ENCODE assay signal across 9 cellular contexts in the genomic region with DNA sequence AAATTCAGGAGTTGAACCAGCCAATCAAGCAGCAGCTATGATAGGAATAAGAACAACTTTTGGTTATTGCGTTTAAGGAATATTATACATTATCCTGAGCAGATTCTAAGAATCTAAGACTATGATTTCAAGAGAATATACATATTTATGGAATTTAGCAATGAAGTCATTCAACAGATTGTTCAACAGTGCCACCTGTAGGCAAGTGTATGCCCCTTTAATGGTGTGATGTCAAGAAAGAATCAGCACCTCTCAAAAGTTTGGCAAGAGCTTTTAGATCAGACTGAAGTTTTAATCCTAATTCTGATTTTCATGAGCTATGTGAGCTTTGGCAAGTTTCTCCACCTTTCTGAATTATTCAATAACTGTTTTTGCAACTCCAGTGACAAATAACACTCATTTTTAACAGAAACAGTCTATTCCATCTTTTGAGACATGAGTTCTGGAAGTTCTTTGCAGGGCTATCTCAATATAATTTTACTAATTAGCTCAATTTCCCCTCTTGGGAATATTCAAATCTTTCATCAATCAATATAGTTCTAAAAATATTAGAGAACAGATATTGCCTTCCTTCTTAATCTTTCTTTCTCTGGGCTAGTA.
A peak's percentile ranks its signal among the peaks of the same experiment; 100 is the strongest.
DNase-seq lines count a peak whose midpoint lies in the region; TF ChIP-seq lines count a peak whose summit lies in the region.
"Had no signal": no experiment of that assay in that cellular context is flagged by ENCODE, and none has a peak within 500 bp of the region (broad histone marks: within the 10 kb centered on the region; RNA-seq: fewer than 3 reads in every experiment).

No MANE protein-coding gene starts in this region.

- CTCF ChIA-PET in HEK293 (lab: Yijun Ruan, JAX): interaction anchor here (0.6 to 1.2 kb wide), 9 partner anchors 20 to 1457 kb away, joined by 3 to 8 read pairs (median 3); no protein-coding TSS in a partner anchor

- intact Hi-C loops in spleen (cut with DNase I; ENCODE audit: low total_unique reads): no loop called here

- H3K27me3 ChIP-seq in spleen (replicated peaks in 1 of 7): no peaks in the 10 kb centered on the region

- no peak overlapping the region for H3K27ac ChIP-seq in HEK293 (ENCODE audit: extremely low read depth, low read depth, low read length)
- no peak overlapping the region for H3K27ac ChIP-seq in spleen
- H3K27ac ChIP-seq: parathyroid adenoma had no signal

- WGBS in spleen, 5 donors: 36 to 55% (median 51%) methylated on average over 1 of the region's 1 CpG

- H3K36me3 ChIP-seq in HEK293 (ENCODE audit: control insufficient read depth in 2 of 2, insufficient read depth in 1 of 2, low read length in 2 of 2) (no peaks in the 10 kb centered on the region), spleen (no peaks in the 10 kb centered on the region)

- POLR2A ChIA-PET in HEK293 (lab: Yijun Ruan, JAX): no interaction called here

- TF ChIP-seq POLR2A in spleen (IDR thresholded peaks at IDR 0.05): no peak

- TF ChIP-seq CTCF in HEK293 (tag by site-specific recombination; IDR thresholded peaks at IDR 0.05) (no peak), spleen (IDR thresholded peaks at IDR 0.05 in 8 of 11, conservative IDR thresholded peaks at IDR 0.05 in 3 of 11) (no peak)

- H3K9me3 ChIP-seq in HEK293 (ENCODE audit: control insufficient read depth, insufficient read depth, low read depth, low read length): no peaks in the 10 kb centered on the region
- peaks cover 0 to 14% (median 0%) of the 10 kb centered on the region in 8 donors for H3K9me3 ChIP-seq in spleen

- H3K4me3 ChIP-seq in HEK293 (ENCODE audit: low read depth, low read length): no peak overlapping the region
- H3K4me3 ChIP-seq in spleen: no peak overlapping the region

- H3K4me1 ChIP-seq in HEK293 (ENCODE audit: control insufficient read depth, insufficient read depth, low read length) (no peaks in the 10 kb centered on the region), spleen (no peaks in the 10 kb centered on the region)
- H3K4me1 ChIP-seq: parathyroid adenoma had no signal

- DNase-seq in Ammon's horn (ENCODE audit: low spot score): peak; percentile 30
- peak; percentile 51 for DNase-seq in RKO (ENCODE audit: low spot score)
- peak; percentile 27 for DNase-seq in iPS-NIHi11 (ENCODE audit: low spot score)
- no peak for DNase-seq in medulla oblongata (ENCODE audit: extremely low spot score)
- no peak for DNase-seq in spleen
- DNase-seq in NCI-H345 treated with DMSO at 0.1 percent for 48 hours (lab: John Stamatoyannopoulos, UW; ENCODE audit: unreplicated experiment): no peak
- DNase-seq in UCSD-AML1 (lab: John Stamatoyannopoulos, UW; ENCODE audit: unreplicated experiment): no peak

TF ChIP-seq in HEK293, 187 proteins besides CTCF, POLR2A, EP300 and RAD21:
- TF ChIP-seq SP3 (tag by site-specific recombination; IDR thresholded peaks at IDR 0.05) (no peak), ZNF654 (tag by site-specific recombination; IDR thresholded peaks at IDR 0.05; ENCODE audit: low read depth) (peak; percentile 32; the same call in 1 of the 2 replicates), SCRT2 (tag by site-specific recombination; IDR thresholded peaks at IDR 0.05) (peak; percentile 55; the same call in 1 of the 2 replicates)
- TF ChIP-seq, protein P1, sequence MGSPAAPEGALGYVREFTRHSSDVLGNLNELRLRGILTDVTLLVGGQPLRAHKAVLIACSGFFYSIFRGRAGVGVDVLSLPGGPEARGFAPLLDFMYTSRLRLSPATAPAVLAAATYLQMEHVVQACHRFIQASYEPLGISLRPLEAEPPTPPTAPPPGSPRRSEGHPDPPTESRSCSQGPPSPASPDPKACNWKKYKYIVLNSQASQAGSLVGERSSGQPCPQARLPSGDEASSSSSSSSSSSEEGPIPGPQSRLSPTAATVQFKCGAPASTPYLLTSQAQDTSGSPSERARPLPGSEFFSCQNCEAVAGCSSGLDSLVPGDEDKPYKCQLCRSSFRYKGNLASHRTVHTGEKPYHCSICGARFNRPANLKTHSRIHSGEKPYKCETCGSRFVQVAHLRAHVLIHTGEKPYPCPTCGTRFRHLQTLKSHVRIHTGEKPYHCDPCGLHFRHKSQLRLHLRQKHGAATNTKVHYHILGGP (tag by site-specific recombination; IDR thresholded peaks at IDR 0.05): no peak

Comparison
In these comparisons a context has a peak if more than half of its experiments do, and no peak if none do; other contexts are left out.
1. DNase-seq: peak in Ammon's horn (single experiment), RKO (single experiment) and iPS-NIHi11 (single experiment); none in medulla oblongata (single experiment), spleen (single experiment), NCI-H345 treated with DMSO at 0.1 percent for 48 hours (single experiment) and UCSD-AML1 (single experiment).